35 cellular contexts compared by ENCODE assay signal in genomic region chr6:159127701-159128100, GRCh38. TPM values are rescaled to one million over a fixed set of nuclear protein-coding genes. Genes with fewer than 3 reads are reported as not detected.
"Had no signal": no experiment of that assay in that cellular context is flagged by ENCODE, and none has a peak within 500 bp of the region (broad histone marks: within the 10 kb centered on the region; RNA-seq: fewer than 3 reads in every experiment).

No MANE protein-coding gene starts in this region.

- DNase-seq: activated CD4-positive, alpha-beta memory T cell treated with anti-CD3 and anti-CD28 coated beads, Interleukin-2, amount 10 ng/mL, durations not matched to agents 7 days and 5 days; activated CD4-positive, alpha-beta T cell treated with anti-CD3 and anti-CD28 coated beads for 1 hour; activated CD4-positive, alpha-beta T cell treated with anti-CD3 and anti-CD28 coated beads, Interleukin-2, amount 10 ng/mL, durations not matched to agents 7 days and 5 days; activated CD8-positive, alpha-beta memory T cell treated with anti-CD3 and anti-CD28 coated beads, Interleukin-2, amount 50 U/mL, for 48 hours; activated gamma-delta T cell; activated naive CD4-positive, alpha-beta T cell treated with anti-CD3 and anti-CD28 coated beads, Interleukin-2, amount 10 ng/mL, durations not matched to agents 7 days and 5 days; activated naive CD8-positive, alpha-beta T cell treated with anti-CD3 and anti-CD28 coated beads, Interleukin-2, amount 10 ng/mL, durations not matched to agents 7 days and 5 days; activated T-cell treated with anti-CD3 and anti-CD28 coated beads, Interleukin-2, amount 50 U/mL, for 24 hours; cortex of kidney; heart left ventricle; hypothalamus; immature natural killer cell; kidney; left colon; lower lobe of right lung; mesendoderm; stimulated activated CD4-positive, alpha-beta T cell treated with anti-CD3 and anti-CD28 coated beads, Interleukin-12 subunit alpha, Interleukin-12 subunit beta, amount 100 ng/mL, for 4 hours; stimulated activated CD4-positive, alpha-beta T cell treated with anti-CD3 and anti-CD28 coated beads, Interleukin-4, amount 100 ng/mL, for 24 hours; stomach; T-helper 9 cell; thyroid gland; WERI-Rb-1 had no signal

- H3K4me1 ChIP-seq: ascending aorta, lower lobe of right lung, stomach, upper lobe of left lung, vagina had no signal

- H3K4me1 Mint-ChIP-seq: activated CD4-positive, alpha-beta memory T cell treated with anti-CD3 and anti-CD28 coated beads, Interleukin-2, amount 10 ng/mL, durations not matched to agents 7 days and 5 days; activated CD4-positive, alpha-beta T cell treated with anti-CD3 and anti-CD28 coated beads, Interleukin-2, amount 10 ng/mL, durations not matched to agents 7 days and 5 days; activated naive CD4-positive, alpha-beta T cell treated with anti-CD3 and anti-CD28 coated beads, Interleukin-2, amount 10 ng/mL, durations not matched to agents 7 days and 5 days; activated naive CD8-positive, alpha-beta T cell treated with anti-CD3 and anti-CD28 coated beads, Interleukin-2, amount 10 ng/mL, durations not matched to agents 7 days and 5 days; immature natural killer cell; stimulated activated effector memory CD8-positive, alpha-beta T cell treated with anti-CD3 and anti-CD28 coated beads, Interleukin-12 subunit alpha, Interleukin-12 subunit beta, amount 100 ng/mL, for 72 hours had no signal

- H3K9me3 Mint-ChIP-seq: activated CD4-positive, alpha-beta memory T cell treated with anti-CD3 and anti-CD28 coated beads, Interleukin-2, amount 10 ng/mL, durations not matched to agents 7 days and 5 days; activated CD4-positive, alpha-beta T cell treated with anti-CD3 and anti-CD28 coated beads, Interleukin-2, amount 10 ng/mL, durations not matched to agents 7 days and 5 days; activated naive CD4-positive, alpha-beta T cell treated with anti-CD3 and anti-CD28 coated beads, Interleukin-2, amount 10 ng/mL, durations not matched to agents 7 days and 5 days; activated naive CD8-positive, alpha-beta T cell treated with anti-CD3 and anti-CD28 coated beads, Interleukin-2, amount 10 ng/mL, durations not matched to agents 7 days and 5 days; activated T-cell treated with anti-CD3 and anti-CD28 coated beads, Interleukin-2, amount 50 U/mL, for 24 hours; immature natural killer cell; natural killer cell treated with Interleukin-12 subunit alpha and Interleukin-12 subunit beta and Interleukin-15 and Interleukin-18, amount 100 ng/mL, for 72 hours; stimulated activated effector memory CD8-positive, alpha-beta T cell treated with anti-CD3 and anti-CD28 coated beads, Interleukin-12 subunit alpha, Interleukin-12 subunit beta, amount 100 ng/mL, for 72 hours; T-helper 1 cell treated with Interleukin-12 subunit alpha and Interleukin-12 subunit beta and Interleukin-4 antibody, amounts not matched to agents 30 μg/mL and 1 μg/mL, for 36 hours had no signal

- H3K27ac ChIP-seq: ascending aorta, cardiac muscle cell, lower lobe of right lung, stomach, upper lobe of left lung, vagina, WERI-Rb-1 had no signal

- FAIRE-seq: endothelial cell of umbilical vein, kidney, TTC549 had no signal

- H3K27me3 Mint-ChIP-seq: activated T-cell treated with anti-CD3 and anti-CD28 coated beads, Interleukin-2, amount 50 U/mL, for 24 hours had no signal

- H3K4me3 Mint-ChIP-seq: activated CD4-positive, alpha-beta memory T cell treated with anti-CD3 and anti-CD28 coated beads, Interleukin-2, amount 10 ng/mL, durations not matched to agents 7 days and 5 days; activated CD4-positive, alpha-beta T cell treated with anti-CD3 and anti-CD28 coated beads, Interleukin-2, amount 10 ng/mL, durations not matched to agents 7 days and 5 days; activated naive CD4-positive, alpha-beta T cell treated with anti-CD3 and anti-CD28 coated beads, Interleukin-2, amount 10 ng/mL, durations not matched to agents 7 days and 5 days; activated naive CD8-positive, alpha-beta T cell treated with anti-CD3 and anti-CD28 coated beads, Interleukin-2, amount 10 ng/mL, durations not matched to agents 7 days and 5 days; activated T-cell treated with anti-CD3 and anti-CD28 coated beads, Interleukin-2, amount 50 U/mL, for 24 hours; brain; immature natural killer cell; natural killer cell treated with Interleukin-12 subunit alpha and Interleukin-12 subunit beta and Interleukin-15 and Interleukin-18, amount 100 ng/mL, for 72 hours; stimulated activated effector memory CD8-positive, alpha-beta T cell treated with anti-CD3 and anti-CD28 coated beads, Interleukin-12 subunit alpha, Interleukin-12 subunit beta, amount 100 ng/mL, for 72 hours; T-helper 1 cell treated with Interleukin-12 subunit alpha and Interleukin-12 subunit beta and Interleukin-4 antibody, amounts not matched to agents 30 μg/mL and 1 μg/mL, for 36 hours had no signal

- H3K27ac Mint-ChIP-seq: activated CD4-positive, alpha-beta memory T cell treated with anti-CD3 and anti-CD28 coated beads, Interleukin-2, amount 10 ng/mL, durations not matched to agents 7 days and 5 days; activated CD4-positive, alpha-beta T cell treated with anti-CD3 and anti-CD28 coated beads, Interleukin-2, amount 10 ng/mL, durations not matched to agents 7 days and 5 days; activated naive CD4-positive, alpha-beta T cell treated with anti-CD3 and anti-CD28 coated beads, Interleukin-2, amount 10 ng/mL, durations not matched to agents 7 days and 5 days; activated naive CD8-positive, alpha-beta T cell treated with anti-CD3 and anti-CD28 coated beads, Interleukin-2, amount 10 ng/mL, durations not matched to agents 7 days and 5 days; activated T-cell treated with anti-CD3 and anti-CD28 coated beads, Interleukin-2, amount 50 U/mL, for 24 hours; immature natural killer cell; natural killer cell treated with Interleukin-12 subunit alpha and Interleukin-12 subunit beta and Interleukin-15 and Interleukin-18, amount 100 ng/mL, for 72 hours; stimulated activated effector memory CD8-positive, alpha-beta T cell treated with anti-CD3 and anti-CD28 coated beads, Interleukin-12 subunit alpha, Interleukin-12 subunit beta, amount 100 ng/mL, for 72 hours; T-helper 1 cell treated with Interleukin-12 subunit alpha and Interleukin-12 subunit beta and Interleukin-4 antibody, amounts not matched to agents 30 μg/mL and 1 μg/mL, for 36 hours had no signal

- H3K36me3 ChIP-seq: ascending aorta, cardiac muscle cell, heart left ventricle, lower lobe of right lung, stomach, thyroid gland, upper lobe of left lung, vagina, WERI-Rb-1 had no signal

- H3K9me3 ChIP-seq: ascending aorta, heart left ventricle, lower lobe of right lung, stomach, thyroid gland, upper lobe of left lung, vagina had no signal

- H3K4me3 ChIP-seq: ascending aorta, cardiac muscle cell, heart left ventricle, lower lobe of right lung, skin epidermis, stomach, thyroid gland, upper lobe of left lung, vagina had no signal

- ATAC-seq: heart left ventricle; left colon; lower lobe of right lung; natural killer cell treated with Interleukin-12 subunit alpha and Interleukin-12 subunit beta and Interleukin-15 and Interleukin-18, amount 100 ng/mL, for 72 hours; sciatic nerve; stimulated activated effector memory CD8-positive, alpha-beta T cell treated with anti-CD3 and anti-CD28 coated beads, Interleukin-12 subunit alpha, Interleukin-12 subunit beta, amount 100 ng/mL, for 72 hours had no signal

- H3K36me3 Mint-ChIP-seq: activated naive CD4-positive, alpha-beta T cell treated with anti-CD3 and anti-CD28 coated beads, Interleukin-2, amount 10 ng/mL, durations not matched to agents 7 days and 5 days; activated naive CD8-positive, alpha-beta T cell treated with anti-CD3 and anti-CD28 coated beads, Interleukin-2, amount 10 ng/mL, durations not matched to agents 7 days and 5 days; brain; natural killer cell treated with Interleukin-12 subunit alpha and Interleukin-12 subunit beta and Interleukin-15 and Interleukin-18, amount 100 ng/mL, for 72 hours; stimulated activated effector memory CD8-positive, alpha-beta T cell treated with anti-CD3 and anti-CD28 coated beads, Interleukin-12 subunit alpha, Interleukin-12 subunit beta, amount 100 ng/mL, for 72 hours had no signal

- H3K27me3 ChIP-seq: ascending aorta, cardiac muscle cell, heart left ventricle, thyroid gland, upper lobe of left lung, vagina had no signal

RNA-seq across cellular contexts. Expression of gene FNDC1, which starts 41.5 kb away (rescaled TPM):
- total RNA-seq: activated CD4-positive, alpha-beta memory T cell treated with anti-CD3 and anti-CD28 coated beads, Interleukin-2, amount 10 ng/mL, durations not matched to agents 7 days and 5 days; activated CD4-positive, alpha-beta T cell treated with anti-CD3 and anti-CD28 coated beads, Interleukin-2, amount 10 ng/mL, durations not matched to agents 7 days and 5 days; activated naive CD8-positive, alpha-beta T cell treated with anti-CD3 and anti-CD28 coated beads, Interleukin-2, amount 10 ng/mL, durations not matched to agents 7 days and 5 days; mononuclear cell; natural killer cell treated with Interleukin-12 subunit alpha and Interleukin-12 subunit beta and Interleukin-15 and Interleukin-18, amount 100 ng/mL, for 72 hours had no signal
- polyA plus RNA-seq: cardiac muscle cell, endothelial cell of umbilical vein, immature natural killer cell had no signal
